Comparison of ENCODE assay signal across 9 cellular contexts in genomic region chr10:72310241-72310633, GRCh38. TPM values are rescaled to one million over a fixed set of nuclear protein-coding genes. Genes with fewer than 3 reads are reported as not detected.
DNase-seq lines count a peak whose midpoint lies in the region; ATAC-seq, FAIRE-seq and TF ChIP-seq lines count a peak whose summit lies in the region.
"Had no signal": no experiment of that assay in that cellular context is flagged by ENCODE, and none has a peak within 500 bp of the region (broad histone marks: within the 10 kb centered on the region; RNA-seq: fewer than 3 reads in every experiment).

No MANE protein-coding gene starts in this region.

- H3K27me3 ChIP-seq in Panc1 (ENCODE audit: control insufficient read depth, insufficient read depth, low read length), result no peaks in the 10 kb centered on the region
- H3K27me3 ChIP-seq in prostate gland (replicated peaks; ENCODE audit: insufficient read depth), result no peaks in the 10 kb centered on the region

- H3K4me3 ChIP-seq in Panc1 (ENCODE audit: low read depth in 2 of 2, low read length in 2 of 2), result no peak overlapping the region
- H3K4me3 ChIP-seq in prostate gland, result no peak overlapping the region

- H3K36me3 ChIP-seq in Panc1 (ENCODE audit: control insufficient read depth, insufficient read depth, low read length) (no peaks in the 10 kb centered on the region), prostate gland (no peaks in the 10 kb centered on the region)

- in situ Hi-C loops in Panc1 (cut with HindIII; ENCODE audit: low pct_unique_long_range_greater_than_20kb, low sequenced_read_pairs), result loop anchor here (5.0 to 25.0 kb wide), 2 partner anchors 33 to 348 kb away; partner anchors contain the start of gene CHST3

- no peak for DNase-seq in H54 (ENCODE audit: insufficient read length, low spot score)
- no peak for DNase-seq in Panc1 (ENCODE audit: low read depth, low spot score)
- no peak for DNase-seq in prostate gland (ENCODE audit: low spot score)
- no peak for DNase-seq in SHP77 treated with DMSO at 0.1 percent for 48 hours (lab: John Stamatoyannopoulos, UW)
- DNase-seq in effector CD8-positive, alpha-beta T cell (lab: John Stamatoyannopoulos, UW), result no peak
- DNase-seq in NOMO-1 treated with dmso at 0.1 percent for 144 hours (lab: John Stamatoyannopoulos, UW; ENCODE audit: unreplicated experiment), result no peak
- DNase-seq: NCI-H82 had no signal

- TF ChIP-seq CTCF in Panc1 (IDR thresholded peaks at IDR 0.05) (no peak), prostate gland (IDR thresholded peaks at IDR 0.05) (no peak)

- TF ChIP-seq POLR2A in H54 (IDR thresholded peaks at IDR 0.05; ENCODE audit: low read depth, low read length) (no peak), prostate gland (IDR thresholded peaks at IDR 0.05) (no peak)

- peak; percentile 62 for FAIRE-seq in H54 (lab: Jason Lieb, UNC)

- intact Hi-C loops in Panc1 (cut with micrococcal nuclease; ENCODE audit: unreplicated experiment) (no loop called here), prostate gland (cut with DNase I) (no loop called here)

- 33% methylated on average over 11 of the region's 11 CpGs for WGBS in prostate gland

- H3K9me3 ChIP-seq in Panc1 (ENCODE audit: control insufficient read depth, insufficient read depth, low read depth, low read length) (no peaks in the 10 kb centered on the region), prostate gland (no peaks in the 10 kb centered on the region)

- H3K4me1 ChIP-seq in Panc1 (ENCODE audit: control insufficient read depth, insufficient read depth, low read length) (peaks cover 42% of the 10 kb centered on the region), prostate gland (replicated peaks) (peaks cover 6% of the 10 kb centered on the region)

- ATAC-seq in Panc1, result peak; percentile 39
- peak; percentile 22 for ATAC-seq in esophagus mucosa
- no peak for ATAC-seq in GM19452 (IDR thresholded peaks at IDR 0.05; ENCODE audit: unreplicated experiment)

- H3K27ac ChIP-seq in Panc1 (ENCODE audit: low read length), result peak overlapping the region; percentile 87
- H3K27ac ChIP-seq in prostate gland, result peak overlapping the region; percentile 39 to 52

- CTCF ChIA-PET in Panc1 (lab: Charles Lee), result no interaction called here

- POLR2A ChIA-PET in Panc1 (lab: Charles Lee), result no interaction called here

- BruUV-seq in Panc1 (replicated peaks; lab: Mats Ljungman, UMichigan), result no TSS peak

RNA-seq across cellular contexts. Expression of gene DDIT4, which starts 36.5 kb away (rescaled TPM):
- total RNA-seq in Panc1 (2021; ENCODE audit: unreplicated experiment) (157 TPM), esophagus mucosa (417 TPM), prostate gland (100 to 1,000 TPM; 259 to 265 TPM)
- 344 TPM for polyA plus RNA-seq in Panc1 (2012; ENCODE audit: insufficient read length)

RNA-seq across cellular contexts. Expression of gene DNAJB12, which starts 44.5 kb away (rescaled TPM):
- total RNA-seq in Panc1 (2021; ENCODE audit: unreplicated experiment) (51.0 TPM), esophagus mucosa (21.6 TPM), prostate gland (10 to 100 TPM; 33.0 to 55.9 TPM)
- 46.8 TPM for polyA plus RNA-seq in Panc1 (2012; ENCODE audit: insufficient read length)
